ENCODE assay signal across 16 cellular contexts in the genomic region with DNA sequence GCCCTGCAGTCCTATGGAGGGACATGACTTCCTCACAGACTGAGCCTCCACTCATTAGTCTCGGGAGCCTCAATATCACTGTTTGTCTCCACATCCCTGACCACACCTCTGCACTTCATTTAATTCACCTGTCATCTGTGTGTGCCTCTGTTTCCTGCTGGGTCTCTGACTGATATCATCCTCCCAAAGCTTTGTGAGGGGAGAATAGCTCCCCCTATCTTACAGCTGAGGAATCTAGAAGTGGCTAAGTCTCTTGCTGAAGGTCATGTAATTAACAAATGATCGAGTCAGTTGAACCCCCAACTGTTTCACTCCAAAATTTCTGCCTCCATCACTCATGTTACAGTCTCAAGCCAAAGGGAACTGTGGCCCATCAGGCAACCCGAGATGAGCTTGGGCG. TPM values are rescaled to one million over a fixed set of nuclear protein-coding genes. Genes with fewer than 3 reads are reported as not detected.
A peak's percentile ranks its signal among the peaks of the same experiment; 100 is the strongest.
DNase-seq lines count a peak whose midpoint lies in the region; ATAC-seq and TF ChIP-seq lines count a peak whose summit lies in the region.
"Had no signal": no experiment of that assay in that cellular context is flagged by ENCODE, and none has a peak within 500 bp of the region (broad histone marks: within the 10 kb centered on the region; RNA-seq: fewer than 3 reads in every experiment).

No MANE protein-coding gene starts in this region.

- no peaks in the 10 kb centered on the region for H3K9me2 ChIP-seq in PC-3 (replicated peaks; ENCODE audit: low read length)
- H3K9me2 ChIP-seq in hepatocyte (replicated peaks; ENCODE audit: insufficient read depth), result no peaks in the 10 kb centered on the region

- H3F3A ChIP-seq in PC-3 (ENCODE audit: low read length, unreplicated experiment), result no peaks in the 10 kb centered on the region

- POLR2A ChIA-PET in PC-3 (lab: Charles Lee; ENCODE audit: unreplicated experiment), result no interaction called here

- H4K20me1 ChIP-seq in PC-3 (ENCODE audit: low read length), result no peaks in the 10 kb centered on the region
- no peaks in the 10 kb centered on the region for H4K20me1 ChIP-seq in hepatocyte (ENCODE audit: insufficient read depth, poor library complexity, severe bottlenecking)

- H3K9me3 ChIP-seq in PC-3 (ENCODE audit: low read length) (no peaks in the 10 kb centered on the region), hepatocyte (ENCODE audit: low read depth) (no peaks in the 10 kb centered on the region)
- H3K9me3 ChIP-seq: vagina had no signal

- intact Hi-C loops in PC-3 (cut with micrococcal nuclease) (no loop called here), sciatic nerve (cut with DNase I) (no loop called here)

- H3K4me1 ChIP-seq in PC-3 (ENCODE audit: insufficient read depth, low read length) (no peaks in the 10 kb centered on the region), hepatocyte (ENCODE audit: insufficient read depth) (no peaks in the 10 kb centered on the region)

- H3K27ac ChIP-seq in PC-3 (ENCODE audit: low read length) (no peak overlapping the region), hepatocyte (no peak overlapping the region)
- H3K27ac ChIP-seq: PC-9, vagina, VCaP had no signal

- H3K4me3 ChIP-seq in AG09309 (ENCODE audit: control insufficient read depth, low read depth, low read length), result no peak overlapping the region
- no peak overlapping the region for H3K4me3 ChIP-seq in PC-3 (ENCODE audit: low read length)
- no peak overlapping the region for H3K4me3 ChIP-seq in hepatocyte
- H3K4me3 ChIP-seq: PC-9, vagina had no signal

- H3K36me3 ChIP-seq in PC-3 (ENCODE audit: low read depth, low read length) (no peaks in the 10 kb centered on the region), hepatocyte (replicated peaks; ENCODE audit: insufficient read depth, low read depth) (no peaks in the 10 kb centered on the region)
- H3K36me3 ChIP-seq: vagina had no signal

- H2AFZ ChIP-seq in PC-3 (ENCODE audit: low read length) (no peak overlapping the region), hepatocyte (no peak overlapping the region)
- H2AFZ ChIP-seq: PC-9 had no signal

- CTCF ChIA-PET in PC-3 (lab: Charles Lee), result no interaction called here

- BruUV-seq in PC-3 (replicated peaks; lab: Mats Ljungman, UMichigan), result no TSS peak

- no peaks in the 10 kb centered on the region for H3K79me2 ChIP-seq in PC-3 (ENCODE audit: low read length)
- H3K79me2 ChIP-seq in hepatocyte, result no peaks in the 10 kb centered on the region

- H3K4me2 ChIP-seq in PC-3 (ENCODE audit: low read length) (no peak overlapping the region), hepatocyte (no peak overlapping the region)
- H3K4me2 ChIP-seq: PC-9 had no signal

- DNase-seq in AG09309 (ENCODE audit: low read depth) (no peak), PC-3 (no peak), hepatocyte (ENCODE audit: low spot score) (no peak), NCI-H1105 treated with DMSO at 0.1 percent for 48 hours (lab: John Stamatoyannopoulos, UW) (no peak), NCI-H2196 treated with DMSO at 0.1 percent for 48 hours (lab: John Stamatoyannopoulos, UW; ENCODE audit: unreplicated experiment) (no peak), sciatic nerve (ENCODE audit: low spot score) (no peak), activated T-cell treated with anti-CD3 and anti-CD28 coated beads for 4 hours (no peak)
- DNase-seq: activated naive CD4-positive, alpha-beta T cell; NCI-H1092 treated with DMSO at 0.1 percent for 48 hours; PC-9; stimulated activated naive CD4-positive, alpha-beta T cell treated with Interleukin-2 at 50 U/mL for 16 hours had no signal

- H3K9ac ChIP-seq in PC-3 (ENCODE audit: low read length), result no peak overlapping the region

- WGBS in hepatocyte (ENCODE audit: low lambda C conversion rate, missing lambda C conversion rate), result 78% methylated on average over 4 of the region's 4 CpGs

- H3K27me3 ChIP-seq in PC-3 (ENCODE audit: low read length) (peaks cover 34% of the 10 kb centered on the region), hepatocyte (peaks cover 6% of the 10 kb centered on the region)
- H3K27me3 ChIP-seq: vagina had no signal

- TF ChIP-seq CTCF in AG09309 (IDR thresholded peaks at IDR 0.05; ENCODE audit: control insufficient read depth, insufficient read depth, low read depth, low read length, missing control alignments) (peak; percentile 39), GM12873 (IDR thresholded peaks at IDR 0.05; ENCODE audit: insufficient read depth, low read depth, low read length, missing control alignments) (peak; percentile 46), PC-3 (conservative IDR thresholded peaks at IDR 0.05; ENCODE audit: low read depth, low read length) (0 out of 2 replicates have a peak, but pooled peaks have one; percentile 12), hepatocyte (IDR thresholded peaks at IDR 0.05; ENCODE audit: poor library complexity) (peak; percentile 17)

- no peak for ATAC-seq in PC-3
- no peak for ATAC-seq in sciatic nerve

RNA-seq across cellular contexts. Expression of a gene that starts 5.5 kb away (rescaled TPM):
- total RNA-seq in PC-3 (2014; rRNA removed) (not detected in 2 replicates), hepatocyte (4.9 and 5.3 TPM in 2 replicates), sciatic nerve (81.6 TPM)
- polyA plus RNA-seq in hepatocyte, result 0.88 and 3.7 TPM in 2 replicates
- total RNA-seq: activated CD8-positive, alpha-beta memory T cell treated with anti-CD3 and anti-CD28 coated beads for 36 hours; HT-29; PC-9 had no signal

Comparison
In these comparisons a context has a peak if more than half of its experiments do, and no peak if none do; other contexts are left out.
1. RNA of a gene that starts 5.5 kb away (total RNA-seq): 81.6 TPM in sciatic nerve (single experiment); 4.9 to 5.3 TPM in hepatocyte and not detected in PC-3; every median in the first group is over 10 times any median in the second.
2. Peak in every context shown above with its lines, with median percentiles within 50 percentile points of each other: CTCF ChIP-seq.